ENCODE assay signal across 10 cellular contexts in the genomic region with DNA sequence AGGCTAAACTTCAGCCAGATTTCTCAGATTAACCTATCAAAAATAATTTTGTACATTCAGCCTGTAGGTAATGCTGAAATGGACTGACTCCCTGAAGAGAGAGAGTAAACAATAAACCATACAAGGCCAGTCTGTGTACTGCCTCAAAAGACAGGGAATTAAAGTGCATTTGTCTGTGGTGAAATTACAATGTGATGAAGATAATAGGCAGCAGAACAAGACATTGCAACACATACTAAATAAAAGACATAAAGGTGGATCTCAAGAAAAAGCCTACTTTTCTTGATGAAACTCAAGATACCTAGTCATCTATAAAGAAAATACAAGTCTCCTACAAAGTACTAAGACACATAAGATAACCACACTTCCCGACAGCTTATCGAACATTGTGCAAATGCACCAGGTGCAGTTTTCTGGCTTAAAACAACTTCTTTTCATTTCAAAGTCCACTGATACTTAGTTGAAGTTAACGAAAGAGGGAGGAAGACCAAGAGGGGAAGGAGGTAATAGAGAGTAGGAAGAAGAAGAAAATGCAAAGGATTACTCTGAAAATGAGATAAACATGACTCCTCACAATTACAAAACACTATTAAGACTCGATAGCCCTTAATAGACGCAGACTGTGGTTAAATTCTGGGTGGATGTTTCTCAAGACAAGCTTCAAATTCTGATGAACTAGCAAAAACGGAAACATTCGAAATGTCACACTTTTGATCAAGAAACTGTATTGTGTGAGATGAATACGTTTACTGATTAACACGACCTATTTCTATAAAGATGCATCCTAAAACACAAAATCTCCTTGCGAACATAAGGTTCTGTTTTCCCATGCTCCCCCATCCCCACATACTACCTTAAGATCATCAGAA. TPM values are rescaled to one million over a fixed set of nuclear protein-coding genes. Genes with fewer than 3 reads are reported as not detected.
DNase-seq lines count a peak whose midpoint lies in the region; ATAC-seq and TF ChIP-seq lines count a peak whose summit lies in the region.
"Had no signal": no experiment of that assay in that cellular context is flagged by ENCODE, and none has a peak within 500 bp of the region (broad histone marks: within the 10 kb centered on the region; RNA-seq: fewer than 3 reads in every experiment).

No MANE protein-coding gene starts in this region.

- H3K27me3 ChIP-seq in iPS-15b (ENCODE audit: control insufficient read depth, insufficient read depth, low read length) (peaks cover 14% of the 10 kb centered on the region), testis (no peaks in the 10 kb centered on the region)

- peaks cover 33% of the 10 kb centered on the region for H3K36me3 Mint-ChIP-seq in activated CD8-positive, alpha-beta memory T cell treated with anti-CD3 and anti-CD28 coated beads, Interleukin-2, amount 10 ng/mL, durations not matched to agents 7 days and 5 days
- peaks cover 33% of the 10 kb centered on the region for H3K36me3 Mint-ChIP-seq in activated B cell treated with CpG ODN at 0.5 μM for 24 hours (ENCODE audit: low read depth)

- no peaks in the 10 kb centered on the region for H3K36me3 ChIP-seq in iPS-15b (ENCODE audit: control insufficient read depth, insufficient read depth, low read length)
- no peaks in the 10 kb centered on the region for H3K36me3 ChIP-seq in testis (ENCODE audit: low read depth, missing control alignments)

- H3K4me1 ChIP-seq in iPS-15b (ENCODE audit: control insufficient read depth, insufficient read depth, low read length) (peaks cover 7% of the 10 kb centered on the region), testis (peaks cover 42% of the 10 kb centered on the region)

- H3K27me3 Mint-ChIP-seq in activated CD8-positive, alpha-beta memory T cell treated with anti-CD3 and anti-CD28 coated beads, Interleukin-2, amount 10 ng/mL, durations not matched to agents 7 days and 5 days = no peaks in the 10 kb centered on the region
- no peaks in the 10 kb centered on the region for H3K27me3 Mint-ChIP-seq in activated B cell treated with CpG ODN at 0.5 μM for 24 hours

- peaks cover 50% of the 10 kb centered on the region for H3K4me1 Mint-ChIP-seq in activated CD8-positive, alpha-beta memory T cell treated with anti-CD3 and anti-CD28 coated beads, Interleukin-2, amount 10 ng/mL, durations not matched to agents 7 days and 5 days
- peaks cover 63% of the 10 kb centered on the region for H3K4me1 Mint-ChIP-seq in activated B cell treated with CpG ODN at 0.5 μM for 24 hours

- no peak for TF ChIP-seq POLR2A in testis (IDR thresholded peaks at IDR 0.05)

- H3K27ac Mint-ChIP-seq in activated CD8-positive, alpha-beta memory T cell treated with anti-CD3 and anti-CD28 coated beads, Interleukin-2, amount 10 ng/mL, durations not matched to agents 7 days and 5 days = peak overlapping the region; percentile 94
- H3K27ac Mint-ChIP-seq in activated B cell treated with CpG ODN at 0.5 μM for 24 hours = peak overlapping the region; percentile 38

- CTCF ChIA-PET in activated CD8-positive, alpha-beta memory T cell treated with anti-CD3 and anti-CD28 coated beads, Interleukin-2, amount 10 ng/mL, durations not matched to agents 7 days and 5 days (lab: Charles Lee) = no interaction called here
- CTCF ChIA-PET in activated B cell treated with CpG ODN at 0.5 μM for 24 hours (lab: Charles Lee) = no interaction called here

- H3K4me3 ChIP-seq in iPS-15b (ENCODE audit: low read depth, low read length) (peak overlapping the region; percentile 82), testis (peak overlapping the region in 1 of 2 donors; percentile 97)

- H3K9ac ChIP-seq in iPS-15b (ENCODE audit: low read depth, low read length) = no peak overlapping the region

- POLR2A ChIA-PET in activated B cell treated with CpG ODN at 0.5 μM for 24 hours (lab: Charles Lee) = interaction anchor here (0.6 to 1.4 kb wide), 2 partner anchors 26 to 1126 kb away, joined by 4 to 5 read pairs; no protein-coding TSS in a partner anchor

- no peaks in the 10 kb centered on the region for H3K9me3 Mint-ChIP-seq in activated CD8-positive, alpha-beta memory T cell treated with anti-CD3 and anti-CD28 coated beads, Interleukin-2, amount 10 ng/mL, durations not matched to agents 7 days and 5 days (ENCODE audit: low read depth)
- H3K9me3 Mint-ChIP-seq in activated B cell treated with CpG ODN at 0.5 μM for 24 hours = no peaks in the 10 kb centered on the region

- H3K9me3 ChIP-seq in iPS-15b (ENCODE audit: control insufficient read depth, insufficient read depth, low read length) (no peaks in the 10 kb centered on the region), testis (no peaks in the 10 kb centered on the region)

- H3K27ac ChIP-seq in testis = peak overlapping the region; percentile 17 to 97

- H3K4me3 Mint-ChIP-seq in activated CD8-positive, alpha-beta memory T cell treated with anti-CD3 and anti-CD28 coated beads, Interleukin-2, amount 10 ng/mL, durations not matched to agents 7 days and 5 days = peak overlapping the region; percentile 85
- H3K4me3 Mint-ChIP-seq in activated B cell treated with CpG ODN at 0.5 μM for 24 hours = peak overlapping the region; percentile 92

- no peak for ATAC-seq in activated CD8-positive, alpha-beta memory T cell treated with anti-CD3 and anti-CD28 coated beads, Interleukin-2, amount 10 ng/mL, durations not matched to agents 7 days and 5 days
- ATAC-seq in activated B cell treated with CpG ODN at 0.5 μM for 24 hours (ENCODE audit: low read depth) = no peak
- no peak for ATAC-seq in HG03095 (IDR thresholded peaks at IDR 0.05; ENCODE audit: unreplicated experiment)
- ATAC-seq in GM18502 (IDR thresholded peaks at IDR 0.05; ENCODE audit: poor library complexity, unreplicated experiment) = no peak

- DNase-seq in activated CD8-positive, alpha-beta memory T cell treated with anti-CD3 and anti-CD28 coated beads, Interleukin-2, amount 10 ng/mL, durations not matched to agents 7 days and 5 days = no peak
- no peak for DNase-seq in activated CD8-positive, alpha-beta memory T cell treated with anti-CD3 and anti-CD28 coated beads, Interleukin-2, amount 50 U/mL, for 48 hours
- DNase-seq in activated B cell treated with CpG ODN at 0.5 μM for 24 hours = no peak
- DNase-seq in testis = no peak
- DNase-seq in COLO668 (lab: John Stamatoyannopoulos, UW; ENCODE audit: unreplicated experiment) = no peak
- DNase-seq: DMS53, NCI-H524 treated with DMSO at 0.1 percent for 48 hours had no signal

- TF ChIP-seq CTCF in activated B cell treated with CpG ODN at 0.5 μM for 24 hours (IDR thresholded peaks at IDR 0.05) (no peak), testis (IDR thresholded peaks at IDR 0.05) (no peak)

- WGBS in testis, 2 donors = 3 to 4% methylated on average over 10 of the region's 10 CpGs

- intact Hi-C loops in activated B cell treated with CpG ODN at 0.5 μM for 24 hours (cut with micrococcal nuclease) (loop anchor here (5.0 to 10.0 kb wide), 3 partner anchors 165 to 1073 kb away; partner anchors contain the start of genes NIPAL3 and STPG1), testis (cut with DNase I; ENCODE audit: low total_unique reads) (no loop called here)

RNA-seq across cellular contexts. Expression of gene HNRNPR, which starts 2.0 kb away (rescaled TPM):
- 100 to 1,000 TPM; 220 to 222 TPM for total RNA-seq in activated CD8-positive, alpha-beta memory T cell treated with anti-CD3 and anti-CD28 coated beads, Interleukin-2, amount 10 ng/mL, durations not matched to agents 7 days and 5 days
- total RNA-seq in activated B cell treated with CpG ODN at 0.5 μM for 24 hours (171 and 172 TPM in 2 replicates), testis (10 to 100 TPM; 93.8 to 95.8 TPM)
- polyA plus RNA-seq in testis (ENCODE audit: insufficient read depth, low read depth, low replicate concordance) = 89.6 TPM

RNA-seq across cellular contexts. Expression of gene ZNF436, which starts 27.6 kb away (rescaled TPM):
- 1 to 10 TPM; 5.3 to 6.6 TPM for total RNA-seq in activated CD8-positive, alpha-beta memory T cell treated with anti-CD3 and anti-CD28 coated beads, Interleukin-2, amount 10 ng/mL, durations not matched to agents 7 days and 5 days
- total RNA-seq in activated B cell treated with CpG ODN at 0.5 μM for 24 hours (5.1 and 5.6 TPM in 2 replicates), testis (10 to 100 TPM; 26.7 to 29.0 TPM)
- 24.6 TPM for polyA plus RNA-seq in testis (ENCODE audit: insufficient read depth, low read depth, low replicate concordance)
